9 cellular contexts compared by ENCODE assay signal in the genomic region with DNA sequence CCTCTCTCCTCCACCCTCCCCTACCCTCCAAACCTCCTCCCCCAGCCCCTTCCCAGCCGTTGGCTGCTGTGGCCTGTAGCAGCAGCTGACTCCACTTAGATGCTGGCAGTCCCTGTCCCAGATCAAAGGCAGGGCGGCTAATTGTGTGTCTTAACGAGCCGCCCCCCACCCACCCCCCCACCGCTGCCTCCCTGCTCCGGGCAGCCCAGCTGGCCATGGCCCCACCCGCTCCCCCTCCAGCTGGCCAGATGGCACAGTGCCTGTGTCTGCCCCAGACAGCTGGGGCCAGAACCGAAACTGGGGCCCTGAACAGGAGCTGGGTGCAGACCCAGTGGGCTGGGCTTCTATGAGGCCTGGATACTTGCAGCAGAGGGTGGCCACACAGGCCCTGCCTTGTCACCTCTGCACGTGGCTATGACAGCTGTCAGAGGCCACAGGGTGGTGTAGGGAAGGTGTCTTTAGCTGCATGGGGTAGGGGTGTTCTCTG. TPM values are rescaled to one million over a fixed set of nuclear protein-coding genes. Genes with fewer than 3 reads are reported as not detected.
DNase-seq lines count a peak whose midpoint lies in the region; ATAC-seq, FAIRE-seq and TF ChIP-seq lines count a peak whose summit lies in the region.
"Had no signal": no experiment of that assay in that cellular context is flagged by ENCODE, and none has a peak within 500 bp of the region (broad histone marks: within the 10 kb centered on the region; RNA-seq: fewer than 3 reads in every experiment).

No MANE protein-coding gene starts in this region.

- H3K27me3 ChIP-seq in osteoblast (ENCODE audit: insufficient read depth, low read length): peaks cover 47% of the 10 kb centered on the region
- H3K27me3 ChIP-seq: ascending aorta had no signal

- BruUV-seq in OCI-LY7 (replicated peaks; lab: Mats Ljungman, UMichigan): no TSS peak

- no peak for TF ChIP-seq CTCF in OCI-LY7 (conservative IDR thresholded peaks at IDR 0.05; ENCODE audit: low read length)
- TF ChIP-seq CTCF in osteoblast (IDR thresholded peaks at IDR 0.05; ENCODE audit: extremely low read depth, low read depth, low read length): no peak

- CTCF ChIA-PET in OCI-LY7 (lab: Charles Lee; ENCODE audit: unreplicated experiment): interaction anchor here (0.6 to 3.9 kb wide), 3 partner anchors 10 to 587 kb away, joined by 4 to 25 read pairs (median 17); no protein-coding TSS in a partner anchor

- ATAC-seq in GM19023 (IDR thresholded peaks at IDR 0.05; ENCODE audit: unreplicated experiment) (peak; percentile 38), HG02938 (IDR thresholded peaks at IDR 0.05; ENCODE audit: unreplicated experiment) (peak; percentile 5)

- intact Hi-C loops in OCI-LY7 (cut with micrococcal nuclease; ENCODE audit: unreplicated experiment): loop anchor here (10.0 kb wide), 1 partner anchor 388 kb away; a partner anchor contains a TSS

- H3K9me2 ChIP-seq in OCI-LY7 (ENCODE audit: insufficient read depth, low read length): no peaks in the 10 kb centered on the region

- H3K4me1 ChIP-seq in OCI-LY7 (ENCODE audit: insufficient read depth, low read length, poor library complexity, severe bottlenecking): peaks cover 47% of the 10 kb centered on the region
- H3K4me1 ChIP-seq in osteoblast (ENCODE audit: insufficient read depth, low read length): no peaks in the 10 kb centered on the region

- H3K36me3 ChIP-seq in OCI-LY7 (ENCODE audit: insufficient read depth, low read length): no peaks in the 10 kb centered on the region
- no peaks in the 10 kb centered on the region for H3K36me3 ChIP-seq in osteoblast (ENCODE audit: insufficient read depth, low read length)
- H3K36me3 ChIP-seq: ascending aorta had no signal

- DNase-seq in OCI-LY7 (ENCODE audit: low spot score): no peak
- peak; percentile 78 for DNase-seq in osteoblast (ENCODE audit: insufficient read length, low spot score, missing footprints)
- no peak for DNase-seq in glomerular visceral epithelial cell (ENCODE audit: extremely low spot score)
- no peak for DNase-seq in DMS79 (lab: John Stamatoyannopoulos, UW)
- no peak for DNase-seq in SKM-1 (lab: John Stamatoyannopoulos, UW; ENCODE audit: unreplicated experiment)
- no peak for DNase-seq in urothelium cell line (ENCODE audit: low spot score)

- FAIRE-seq in urothelium cell line (lab: Jason Lieb, UNC): no peak

- POLR2A ChIA-PET in OCI-LY7 (lab: Charles Lee): interaction anchor here (2.6 to 2.7 kb wide), 2 partner anchors 9 to 10 kb away, joined by 13 to 26 read pairs; no protein-coding TSS in a partner anchor

- H4K20me1 ChIP-seq in OCI-LY7 (ENCODE audit: insufficient read depth, low read length) (no peaks in the 10 kb centered on the region), osteoblast (ENCODE audit: insufficient read depth, low read length) (no peaks in the 10 kb centered on the region)

- no peak overlapping the region for H3K27ac ChIP-seq in OCI-LY7 (ENCODE audit: low read depth, low read length, poor library complexity, severe bottlenecking)
- H3K27ac ChIP-seq in osteoblast (ENCODE audit: low read depth, low read length): no peak overlapping the region
- H3K27ac ChIP-seq: ascending aorta had no signal

- peak overlapping the region; percentile 3; the same call in 1 of the 2 replicates for H2AFZ ChIP-seq in OCI-LY7 (ENCODE audit: low read length)
- H2AFZ ChIP-seq in osteoblast (ENCODE audit: low read length): no peak overlapping the region

- H3K4me2 ChIP-seq in OCI-LY7 (ENCODE audit: low read length): peak overlapping the region; percentile 37; the same call in 1 of the 2 replicates
- no peak overlapping the region for H3K4me2 ChIP-seq in osteoblast (ENCODE audit: insufficient read depth, low read length)

- H3K4me3 ChIP-seq in OCI-LY7 (ENCODE audit: low read depth, low read length, poor library complexity, severe bottlenecking): no peak overlapping the region
- no peak overlapping the region for H3K4me3 ChIP-seq in osteoblast (ENCODE audit: insufficient read depth, low read length)
- H3K4me3 ChIP-seq: ascending aorta had no signal

- no peaks in the 10 kb centered on the region for H3K9me3 ChIP-seq in OCI-LY7 (ENCODE audit: low read length)
- no peaks in the 10 kb centered on the region for H3K9me3 ChIP-seq in osteoblast (ENCODE audit: low read depth, low read length)
- H3K9me3 ChIP-seq: ascending aorta had no signal

- no peaks in the 10 kb centered on the region for H3K79me2 ChIP-seq in OCI-LY7 (ENCODE audit: insufficient read depth, low read depth, low read length)
- H3K79me2 ChIP-seq in osteoblast (ENCODE audit: insufficient read depth, low read length): no peaks in the 10 kb centered on the region

RNA-seq across cellular contexts. Expression of a gene that starts 5.9 kb away (rescaled TPM):
- total RNA-seq in OCI-LY7 (2014; rRNA removed; shearing (Covaris generic)): 3.6 and 5.5 TPM in 2 replicates
- total RNA-seq in OCI-LY7 (2022) (6.4 and 11.4 TPM in 2 replicates), osteoblast (not detected in 2 replicates)
- total RNA-seq: ascending aorta had no signal

RNA-seq across cellular contexts. Expression of a gene that starts 26.9 kb away (rescaled TPM):
- total RNA-seq in OCI-LY7 (2014; rRNA removed; shearing (Covaris generic)): not detected in 2 replicates
- total RNA-seq in OCI-LY7 (2022): 0.74 and 1.8 TPM in 2 replicates
- not detected in 2 replicates for total RNA-seq in osteoblast

RNA-seq across cellular contexts. Expression of a gene that starts 54.9 kb away (rescaled TPM):
- not detected in 2 replicates for total RNA-seq in OCI-LY7 (2014; rRNA removed; shearing (Covaris generic))
- not detected in 2 replicates for total RNA-seq in OCI-LY7 (2022)
- under 0.01 and 0.29 TPM in 2 replicates for total RNA-seq in osteoblast
- total RNA-seq: ascending aorta had no signal
